Comparison of ENCODE assay signal across 9 cellular contexts in genomic region chr11:61071208-61071681, GRCh38.
DNase-seq lines count a peak whose midpoint lies in the region; ATAC-seq and TF ChIP-seq lines count a peak whose summit lies in the region.
"Had no signal": no experiment of that assay in that cellular context is flagged by ENCODE, and none has a peak within 500 bp of the region (broad histone marks: within the 10 kb centered on the region; RNA-seq: fewer than 3 reads in every experiment).

No MANE protein-coding gene starts in this region.

- H3K27ac Mint-ChIP-seq in activated naive CD4-positive, alpha-beta T cell treated with anti-CD3 and anti-CD28 coated beads, Interleukin-2, amount 50 U/mL, for 24 hours: peak overlapping the region; percentile 93
- H3K27ac Mint-ChIP-seq in stimulated activated effector memory CD8-positive, alpha-beta T cell treated with anti-CD3 and anti-CD28 coated beads, Interleukin-12 subunit alpha, Interleukin-12 subunit beta, amount 100 ng/mL, for 72 hours: peak overlapping the region; percentile 83

- H3K27me3 Mint-ChIP-seq in activated naive CD4-positive, alpha-beta T cell treated with anti-CD3 and anti-CD28 coated beads, Interleukin-2, amount 50 U/mL, for 24 hours: no peaks in the 10 kb centered on the region

- no peaks in the 10 kb centered on the region for H3K27me3 ChIP-seq in Loucy (ENCODE audit: insufficient read depth, low read length, poor library complexity, severe bottlenecking)

- H3K9me2 ChIP-seq in Loucy (replicated peaks; ENCODE audit: low read depth, low read length): no peaks in the 10 kb centered on the region

- H3K79me2 ChIP-seq in Loucy (ENCODE audit: insufficient read depth, low read length): no peaks in the 10 kb centered on the region

- no peak overlapping the region for H3K4me3 ChIP-seq in Loucy (ENCODE audit: low read length, poor library complexity, severe bottlenecking)
- H3K4me3 ChIP-seq: lung had no signal

- H2AFZ ChIP-seq in Loucy (ENCODE audit: low read length): peak overlapping the region; percentile 71; the same call in 1 of the 2 replicates

- DNase-seq in CD1c-positive myeloid dendritic cell (ENCODE audit: extremely low spot score) (peak; percentile 58), COR-L47 (lab: John Stamatoyannopoulos, UW) (no peak), medulla oblongata (ENCODE audit: extremely low spot score) (no peak), NCI-H1417 (lab: John Stamatoyannopoulos, UW) (no peak)
- peak; percentile 45 to 76 for DNase-seq in stimulated activated effector memory CD8-positive, alpha-beta T cell treated with anti-CD3 and anti-CD28 coated beads, Interleukin-12 subunit alpha, Interleukin-12 subunit beta, amount 100 ng/mL, for 72 hours (ENCODE audit: low spot score in 2 of 2)

- H3K4me1 Mint-ChIP-seq in activated naive CD4-positive, alpha-beta T cell treated with anti-CD3 and anti-CD28 coated beads, Interleukin-2, amount 50 U/mL, for 24 hours: peaks cover 96% of the 10 kb centered on the region
- peaks cover 34% of the 10 kb centered on the region for H3K4me1 Mint-ChIP-seq in stimulated activated effector memory CD8-positive, alpha-beta T cell treated with anti-CD3 and anti-CD28 coated beads, Interleukin-12 subunit alpha, Interleukin-12 subunit beta, amount 100 ng/mL, for 72 hours

- H3F3A ChIP-seq in Loucy (ENCODE audit: low read depth): no peaks in the 10 kb centered on the region

- no peaks in the 10 kb centered on the region for H4K20me1 ChIP-seq in Loucy (ENCODE audit: insufficient read depth, low read length, poor library complexity, severe bottlenecking)

- no peak overlapping the region for H3K4me2 ChIP-seq in Loucy (ENCODE audit: low read depth, low read length, poor library complexity, severe bottlenecking)

- H3K9me3 ChIP-seq in Loucy (ENCODE audit: insufficient read depth, low read depth, low read length): no peaks in the 10 kb centered on the region

- no peaks in the 10 kb centered on the region for H3K9me3 Mint-ChIP-seq in activated naive CD4-positive, alpha-beta T cell treated with anti-CD3 and anti-CD28 coated beads, Interleukin-2, amount 50 U/mL, for 24 hours
- H3K9me3 Mint-ChIP-seq in stimulated activated effector memory CD8-positive, alpha-beta T cell treated with anti-CD3 and anti-CD28 coated beads, Interleukin-12 subunit alpha, Interleukin-12 subunit beta, amount 100 ng/mL, for 72 hours: no peaks in the 10 kb centered on the region

- peaks cover 3% of the 10 kb centered on the region for H3K36me3 Mint-ChIP-seq in activated naive CD4-positive, alpha-beta T cell treated with anti-CD3 and anti-CD28 coated beads, Interleukin-2, amount 50 U/mL, for 24 hours
- H3K36me3 Mint-ChIP-seq in stimulated activated effector memory CD8-positive, alpha-beta T cell treated with anti-CD3 and anti-CD28 coated beads, Interleukin-12 subunit alpha, Interleukin-12 subunit beta, amount 100 ng/mL, for 72 hours: peaks cover 13% of the 10 kb centered on the region

- H3K36me3 ChIP-seq in Loucy (ENCODE audit: insufficient read depth, low read length): no peaks in the 10 kb centered on the region

- ATAC-seq in GM21360 (IDR thresholded peaks at IDR 0.05; ENCODE audit: unreplicated experiment): peak; percentile 78
- ATAC-seq in stimulated activated effector memory CD8-positive, alpha-beta T cell treated with anti-CD3 and anti-CD28 coated beads, Interleukin-12 subunit alpha, Interleukin-12 subunit beta, amount 100 ng/mL, for 72 hours: peak; percentile 98

- peak overlapping the region; percentile 30 for H3K9ac ChIP-seq in Loucy (ENCODE audit: low read depth, low read length, poor library complexity, severe bottlenecking)

- TF ChIP-seq CTCF in Loucy (conservative IDR thresholded peaks at IDR 0.05; ENCODE audit: low read length): no peak

- peaks cover 11% of the 10 kb centered on the region for H3K4me1 ChIP-seq in Loucy (ENCODE audit: insufficient read depth, low read length, poor library complexity, severe bottlenecking)

- peak overlapping the region; percentile 73 for H3K4me3 Mint-ChIP-seq in activated naive CD4-positive, alpha-beta T cell treated with anti-CD3 and anti-CD28 coated beads, Interleukin-2, amount 50 U/mL, for 24 hours
- H3K4me3 Mint-ChIP-seq in stimulated activated effector memory CD8-positive, alpha-beta T cell treated with anti-CD3 and anti-CD28 coated beads, Interleukin-12 subunit alpha, Interleukin-12 subunit beta, amount 100 ng/mL, for 72 hours: peak overlapping the region; percentile 50

Comparison
In these comparisons a context has a peak if more than half of its experiments do, and no peak if none do; other contexts are left out.
1. DNase-seq: peak in CD1c-positive myeloid dendritic cell (single experiment) and stimulated activated effector memory CD8-positive, alpha-beta T cell treated with anti-CD3 and anti-CD28 coated beads, Interleukin-12 subunit alpha, Interleukin-12 subunit beta, amount 100 ng/mL, for 72 hours (2 of 2); none in COR-L47 (single experiment), medulla oblongata (single experiment) and NCI-H1417 (0 of 3).